In genomic region chr19:58356971-58357797, GRCh38 we compare ENCODE assay signal across 1 cellular context.
TF ChIP-seq lines count a peak whose summit lies in the region.

No MANE protein-coding gene starts in this region.

TF ChIP-seq in GM23338, 12 proteins besides CTCF, POLR2A, EP300 and RAD21 (continued from another document):
- TF ChIP-seq NANOG (IDR thresholded peaks at IDR 0.05; ENCODE audit: borderline replicate concordance) (no peak), ZNF114 (CRISPR knock-in tag; IDR thresholded peaks at IDR 0.05) (no peak), REST (IDR thresholded peaks at IDR 0.05; ENCODE audit: unreplicated experiment) (no peak), CREB1 (CRISPR knock-in tag; IDR thresholded peaks at IDR 0.05; ENCODE audit: low read depth) (no peak), EZH2 (IDR thresholded peaks at IDR 0.05; ENCODE audit: low read depth, unreplicated experiment) (no peak)
- TF ChIP-seq, protein P1, sequence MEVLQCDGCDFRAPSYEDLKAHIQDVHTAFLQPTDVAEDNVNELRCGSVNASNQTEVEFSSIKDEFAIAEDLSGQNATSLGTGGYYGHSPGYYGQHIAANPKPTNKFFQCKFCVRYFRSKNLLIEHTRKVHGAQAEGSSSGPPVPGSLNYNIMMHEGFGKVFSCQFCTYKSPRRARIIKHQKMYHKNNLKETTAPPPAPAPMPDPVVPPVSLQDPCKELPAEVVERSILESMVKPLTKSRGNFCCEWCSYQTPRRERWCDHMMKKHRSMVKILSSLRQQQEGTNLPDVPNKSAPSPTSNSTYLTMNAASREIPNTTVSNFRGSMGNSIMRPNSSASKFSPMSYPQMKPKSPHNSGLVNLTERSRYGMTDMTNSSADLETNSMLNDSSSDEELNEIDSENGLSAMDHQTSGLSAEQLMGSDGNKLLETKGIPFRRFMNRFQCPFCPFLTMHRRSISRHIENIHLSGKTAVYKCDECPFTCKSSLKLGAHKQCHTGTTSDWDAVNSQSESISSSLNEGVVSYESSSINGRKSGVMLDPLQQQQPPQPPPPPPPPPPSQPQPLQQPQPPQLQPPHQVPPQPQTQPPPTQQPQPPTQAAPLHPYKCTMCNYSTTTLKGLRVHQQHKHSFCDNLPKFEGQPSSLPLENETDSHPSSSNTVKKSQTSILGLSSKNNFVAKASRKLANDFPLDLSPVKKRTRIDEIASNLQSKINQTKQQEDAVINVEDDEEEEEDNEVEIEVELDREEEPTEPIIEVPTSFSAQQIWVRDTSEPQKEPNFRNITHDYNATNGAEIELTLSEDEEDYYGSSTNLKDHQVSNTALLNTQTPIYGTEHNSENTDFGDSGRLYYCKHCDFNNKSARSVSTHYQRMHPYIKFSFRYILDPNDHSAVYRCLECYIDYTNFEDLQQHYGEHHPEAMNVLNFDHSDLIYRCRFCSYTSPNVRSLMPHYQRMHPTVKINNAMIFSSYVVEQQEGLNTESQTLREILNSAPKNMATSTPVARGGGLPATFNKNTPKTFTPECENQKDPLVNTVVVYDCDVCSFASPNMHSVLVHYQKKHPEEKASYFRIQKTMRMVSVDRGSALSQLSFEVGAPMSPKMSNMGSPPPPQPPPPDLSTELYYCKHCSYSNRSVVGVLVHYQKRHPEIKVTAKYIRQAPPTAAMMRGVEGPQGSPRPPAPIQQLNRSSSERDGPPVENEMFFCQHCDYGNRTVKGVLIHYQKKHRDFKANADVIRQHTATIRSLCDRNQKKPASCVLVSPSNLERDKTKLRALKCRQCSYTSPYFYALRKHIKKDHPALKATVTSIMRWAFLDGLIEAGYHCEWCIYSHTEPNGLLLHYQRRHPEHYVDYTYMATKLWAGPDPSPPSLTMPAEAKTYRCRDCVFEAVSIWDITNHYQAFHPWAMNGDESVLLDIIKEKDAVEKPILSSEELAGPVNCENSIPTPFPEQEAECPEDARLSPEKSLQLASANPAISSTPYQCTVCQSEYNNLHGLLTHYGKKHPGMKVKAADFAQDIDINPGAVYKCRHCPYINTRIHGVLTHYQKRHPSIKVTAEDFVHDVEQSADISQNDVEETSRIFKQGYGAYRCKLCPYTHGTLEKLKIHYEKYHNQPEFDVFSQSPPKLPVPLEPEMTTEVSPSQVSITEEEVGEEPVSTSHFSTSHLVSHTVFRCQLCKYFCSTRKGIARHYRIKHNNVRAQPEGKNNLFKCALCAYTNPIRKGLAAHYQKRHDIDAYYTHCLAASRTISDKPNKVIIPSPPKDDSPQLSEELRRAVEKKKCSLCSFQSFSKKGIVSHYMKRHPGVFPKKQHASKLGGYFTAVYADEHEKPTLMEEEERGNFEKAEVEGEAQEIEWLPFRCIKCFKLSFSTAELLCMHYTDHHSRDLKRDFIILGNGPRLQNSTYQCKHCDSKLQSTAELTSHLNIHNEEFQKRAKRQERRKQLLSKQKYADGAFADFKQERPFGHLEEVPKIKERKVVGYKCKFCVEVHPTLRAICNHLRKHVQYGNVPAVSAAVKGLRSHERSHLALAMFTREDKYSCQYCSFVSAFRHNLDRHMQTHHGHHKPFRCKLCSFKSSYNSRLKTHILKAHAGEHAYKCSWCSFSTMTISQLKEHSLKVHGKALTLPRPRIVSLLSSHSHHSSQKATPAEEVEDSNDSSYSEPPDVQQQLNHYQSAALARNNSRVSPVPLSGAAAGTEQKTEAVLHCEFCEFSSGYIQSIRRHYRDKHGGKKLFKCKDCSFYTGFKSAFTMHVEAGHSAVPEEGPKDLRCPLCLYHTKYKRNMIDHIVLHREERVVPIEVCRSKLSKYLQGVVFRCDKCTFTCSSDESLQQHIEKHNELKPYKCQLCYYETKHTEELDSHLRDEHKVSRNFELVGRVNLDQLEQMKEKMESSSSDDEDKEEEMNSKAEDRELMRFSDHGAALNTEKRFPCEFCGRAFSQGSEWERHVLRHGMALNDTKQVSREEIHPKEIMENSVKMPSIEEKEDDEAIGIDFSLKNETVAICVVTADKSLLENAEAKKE (CRISPR knock-in tag; IDR thresholded peaks at IDR 0.05) = no peak
TF ChIP-seq in GM23338: peak in this region for 0.
